Comparison of ENCODE assay signal across 8 cellular contexts in genomic region chrX:119398587-119398973, GRCh38. TPM values are rescaled to one million over a fixed set of nuclear protein-coding genes. Genes with fewer than 3 reads are reported as not detected.
DNase-seq lines count a peak whose midpoint lies in the region; ATAC-seq and TF ChIP-seq lines count a peak whose summit lies in the region.

No MANE protein-coding gene starts in this region.

- POLR2A ChIA-PET in CD8-positive, alpha-beta memory T cell (lab: Charles Lee): no interaction called here

- peak overlapping the region; percentile 82 to 92 (median 88) for H3K4me3 Mint-ChIP-seq in CD8-positive, alpha-beta memory T cell

- no peak for TF ChIP-seq CTCF in astrocyte of the spinal cord (IDR thresholded peaks at IDR 0.05; ENCODE audit: low read depth, low read length)
- no peak for TF ChIP-seq CTCF in lower leg skin (IDR thresholded peaks at IDR 0.05)

- H3K4me3 ChIP-seq in CD8-positive, alpha-beta memory T cell (ENCODE audit: low read length): peak overlapping the region; percentile 45
- H3K4me3 ChIP-seq in astrocyte of the spinal cord (ENCODE audit: low read depth, low read length) (peak overlapping the region; percentile 59), lower leg skin (ENCODE audit: low read depth, poor library complexity, severe bottlenecking) (peak overlapping the region; percentile 53)

- no peaks in the 10 kb centered on the region for H3K9me3 ChIP-seq in CD8-positive, alpha-beta memory T cell (ENCODE audit: low read length)

- peaks cover 5 to 42% (median 15%) of the 10 kb centered on the region in 3 donors for H3K4me1 Mint-ChIP-seq in CD8-positive, alpha-beta memory T cell

- H3K27me3 ChIP-seq in CD8-positive, alpha-beta memory T cell (ENCODE audit: insufficient read depth, low read length, poor library complexity, severe bottlenecking): no peaks in the 10 kb centered on the region

- peaks cover 7% of the 10 kb centered on the region for H3K4me1 ChIP-seq in CD8-positive, alpha-beta memory T cell (ENCODE audit: insufficient read depth, low read length)

- ATAC-seq in HG03025 (IDR thresholded peaks at IDR 0.05; ENCODE audit: low FRiP score, unreplicated experiment): peak; percentile 8

- no peaks in the 10 kb centered on the region for H3K36me3 ChIP-seq in CD8-positive, alpha-beta memory T cell (ENCODE audit: insufficient read depth, low read length)

- in situ Hi-C loops in astrocyte of the spinal cord (cut with HindIII; ENCODE audit: low sequenced_read_pairs): no loop called here

- H3K36me3 Mint-ChIP-seq in CD8-positive, alpha-beta memory T cell: no peaks in the 10 kb centered on the region

- peak overlapping the region; percentile 62 to 98 (median 86) for H3K27ac Mint-ChIP-seq in CD8-positive, alpha-beta memory T cell

- no peak for DNase-seq in CD8-positive, alpha-beta memory T cell
- DNase-seq in astrocyte of the spinal cord (ENCODE audit: low read depth, low spot score): no peak
- no peak for DNase-seq in lower leg skin (ENCODE audit: low spot score in 2 of 2)
- DNase-seq in stimulated activated CD4-positive, alpha-beta T cell treated with anti-CD3 and anti-CD28 coated beads, Interleukin-1b, Interleukin-23, amount 100 ng/mL, for 48 hours: no peak
- no peak for DNase-seq in posterior cingulate gyrus
- no peak for DNase-seq in foreskin melanocyte
- DNase-seq in epidermal melanocyte (ENCODE audit: insufficient read length, low spot score): no peak

- intact Hi-C loops in lower leg skin (cut with DNase I; ENCODE audit: low total_unique reads) (no loop called here), posterior cingulate gyrus (cut with DNase I) (no loop called here)

- no peaks in the 10 kb centered on the region for H3K9me3 Mint-ChIP-seq in CD8-positive, alpha-beta memory T cell

- H3K27me3 Mint-ChIP-seq in CD8-positive, alpha-beta memory T cell: peaks cover 0 to 3% of the 10 kb centered on the region in 2 donors

- WGBS in lower leg skin, 2 donors: 0 to 12% methylated on average over 3 of the region's 3 CpGs

- CTCF ChIA-PET in CD8-positive, alpha-beta memory T cell (lab: Charles Lee): no interaction called here

- TF ChIP-seq POLR2A in lower leg skin (IDR thresholded peaks at IDR 0.05): no peak

- H3K27ac ChIP-seq in CD8-positive, alpha-beta memory T cell (ENCODE audit: low read depth, low read length): peak overlapping the region; percentile 43

RNA-seq across cellular contexts. Expression of gene SLC25A43, which starts 0.6 kb away (rescaled TPM):
- total RNA-seq in CD8-positive, alpha-beta memory T cell: 10 to 100 TPM; 10.6 to 11.8 TPM
- polyA plus RNA-seq in CD8-positive, alpha-beta memory T cell: 7.6 TPM
- 10 to 100 TPM; 28.1 to 44.5 (median 35.9) TPM for total RNA-seq in lower leg skin
